Comparison of ENCODE assay signal across 8 cellular contexts in the genomic region with DNA sequence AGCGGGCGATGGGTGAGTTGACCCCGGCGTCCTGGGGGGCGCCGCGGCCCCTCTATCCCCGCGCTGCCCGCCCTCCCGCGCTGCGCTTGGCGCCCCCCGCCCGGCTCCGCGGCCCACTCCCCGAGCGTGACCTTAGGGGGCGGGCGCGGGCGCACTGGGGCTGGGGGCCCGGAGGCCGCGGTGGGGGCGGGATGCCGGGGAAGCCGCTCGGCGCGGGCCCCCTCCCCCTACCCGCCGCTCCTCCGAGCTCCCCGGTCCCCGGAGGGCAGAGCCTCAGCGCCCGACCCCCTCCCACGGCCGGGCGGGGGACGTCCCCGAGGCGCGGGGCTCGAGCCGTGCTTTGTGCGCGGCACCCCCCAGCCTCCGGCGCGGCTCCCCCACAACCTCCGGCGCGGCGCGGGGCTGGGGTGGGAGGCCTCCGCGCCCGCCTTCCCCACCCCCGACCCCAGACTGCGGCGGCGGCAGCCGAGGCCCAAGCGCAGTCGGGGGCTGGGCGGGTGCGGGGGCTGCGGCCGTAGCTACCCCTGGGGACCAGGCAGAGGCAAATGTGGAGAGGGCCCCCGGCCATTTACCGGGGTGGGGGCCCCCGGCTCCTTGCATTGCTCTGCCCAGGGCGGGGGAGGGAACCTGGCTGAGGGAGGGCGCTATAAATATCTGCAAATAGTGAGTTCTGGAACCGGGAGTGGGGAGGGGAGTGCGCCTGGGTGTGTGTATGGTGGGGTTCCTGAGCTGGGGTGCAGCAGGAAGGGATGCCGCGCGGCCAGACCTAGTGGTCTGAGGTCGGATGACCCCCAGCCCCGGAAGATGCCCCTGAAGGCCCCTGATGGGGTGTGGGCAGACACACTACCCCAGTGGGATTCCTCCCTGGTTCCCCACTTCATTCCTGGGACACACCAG. TPM values are rescaled to one million over a fixed set of nuclear protein-coding genes. Genes with fewer than 3 reads are reported as not detected.
A peak's percentile ranks its signal among the peaks of the same experiment; 100 is the strongest.
DNase-seq lines count a peak whose midpoint lies in the region; ATAC-seq and TF ChIP-seq lines count a peak whose summit lies in the region.

No MANE protein-coding gene starts in this region.

- H3K9me3 Mint-ChIP-seq in CD14-positive monocyte (peaks cover 0 to 22% (median 16%) of the 10 kb centered on the region in 7 donors), nephron (no peaks in the 10 kb centered on the region)
- no peaks in the 10 kb centered on the region for H3K9me3 Mint-ChIP-seq in dendritic cell treated with granulocyte-macrophage colony-stimulating factor and Interleukin-4, amounts not matched to agents 40 ng/mL and 50 ng/mL, for 4 days

- H3K36me3 ChIP-seq in IMR-90 (ENCODE audit: control insufficient read depth, insufficient read depth, low read length): no peaks in the 10 kb centered on the region

- H3K4me3 Mint-ChIP-seq in CD14-positive monocyte: peak overlapping the region; percentile 6 to 90
- peak overlapping the region; percentile 30 for H3K4me3 Mint-ChIP-seq in dendritic cell treated with granulocyte-macrophage colony-stimulating factor and Interleukin-4, amounts not matched to agents 40 ng/mL and 50 ng/mL, for 4 days
- H3K4me3 Mint-ChIP-seq in nephron: peak overlapping the region; percentile 91 to 93 (median 92)

- TF ChIP-seq RAD21 in IMR-90 (IDR thresholded peaks at IDR 0.05; ENCODE audit: low read length): no peak

- no peak overlapping the region; the same call in 1 of the 2 replicates for H3K23ac ChIP-seq in IMR-90 (ENCODE audit: low read depth, low read length)

- WGBS in IMR-90 (ENCODE audit: extremely low coverage in 2 of 2, insufficient read length in 1 of 2), 2 experiments: 1% methylated on average over 12 of the region's 85 CpGs; no CpG with 5 or more reads in 1 of the 2 experiments

- no peak overlapping the region for H2BK120ac ChIP-seq in IMR-90 (ENCODE audit: low read depth, low read length)

- H4K91ac ChIP-seq in IMR-90 (ENCODE audit: insufficient read depth, low read depth, low read length): no peak overlapping the region

- H2AFZ ChIP-seq in IMR-90 (replicated peaks; ENCODE audit: low read length, poor library complexity): peak overlapping the region; percentile 56

- no peaks in the 10 kb centered on the region; the same call in 1 of the 2 replicates for H3K9me1 ChIP-seq in IMR-90 (ENCODE audit: insufficient read depth, low read length)

- peaks cover 7 to 8% of the 10 kb centered on the region in 2 donors for H3K36me3 Mint-ChIP-seq in CD14-positive monocyte
- H3K36me3 Mint-ChIP-seq in dendritic cell treated with granulocyte-macrophage colony-stimulating factor and Interleukin-4, amounts not matched to agents 40 ng/mL and 50 ng/mL, for 4 days (ENCODE audit: low read depth): no peaks in the 10 kb centered on the region
- H3K36me3 Mint-ChIP-seq in nephron (ENCODE audit: low read depth): no peaks in the 10 kb centered on the region

- H3K4me2 ChIP-seq in IMR-90 (ENCODE audit: low read depth, low read length): peak overlapping the region; percentile 52; the same call in 1 of the 2 replicates

- no peak overlapping the region for H3K18ac ChIP-seq in IMR-90 (ENCODE audit: low read depth, low read length)

- H3K27ac Mint-ChIP-seq in CD14-positive monocyte (no peak overlapping the region), nephron (peak overlapping the region; percentile 34 to 90 (median 61))
- H3K27ac Mint-ChIP-seq in dendritic cell treated with granulocyte-macrophage colony-stimulating factor and Interleukin-4, amounts not matched to agents 40 ng/mL and 50 ng/mL, for 4 days: no peak overlapping the region

- intact Hi-C loops in CD14-positive monocyte (cut with micrococcal nuclease): no loop called here
- intact Hi-C loops in IMR-90 (cut with micrococcal nuclease): no loop called here
- intact Hi-C loops in dendritic cell treated with granulocyte-macrophage colony-stimulating factor and Interleukin-4, amounts not matched to agents 40 ng/mL and 50 ng/mL, for 4 days (cut with micrococcal nuclease): no loop called here

- BruUV-seq in IMR-90 (replicated peaks; lab: Mats Ljungman, UMichigan): no TSS peak

- H3K56ac ChIP-seq in IMR-90 (ENCODE audit: extremely low read depth, insufficient read depth, low read length): no peak overlapping the region

- dilution Hi-C loops in IMR-90 (cut with HindIII; ENCODE audit: low sequenced_read_pairs, unreplicated experiment): no loop called here

- no peak overlapping the region; the same call in 1 of the 2 replicates for H2AK5ac ChIP-seq in IMR-90 (ENCODE audit: low read depth, low read length)

- DNase-seq in CD14-positive monocyte (ENCODE audit: low spot score): no peak
- DNase-seq in IMR-90: no peak
- DNase-seq in NCI-H1105 (lab: John Stamatoyannopoulos, UW): no peak

- H4K20me1 ChIP-seq in IMR-90 (ENCODE audit: insufficient read depth, low read length): no peaks in the 10 kb centered on the region

- no peak overlapping the region for H3K27ac ChIP-seq in IMR-90 (ENCODE audit: insufficient read depth, low read length)

- TF ChIP-seq POLR2A in IMR-90 (IDR thresholded peaks at IDR 0.05; ENCODE audit: low read depth, low read length): no peak

- ATAC-seq in IMR-90 (ENCODE audit: low read depth) (peak; percentile 35), GM18867 (IDR thresholded peaks at IDR 0.05; ENCODE audit: unreplicated experiment) (no peak), HG03565 (IDR thresholded peaks at IDR 0.05; ENCODE audit: unreplicated experiment) (no peak), HG03354 (IDR thresholded peaks at IDR 0.05; ENCODE audit: poor library complexity, severe bottlenecking, unreplicated experiment) (no peak)

- CTCF ChIA-PET in IMR-90 (lab: Yijun Ruan, JAX): interaction anchor here (0.5 kb wide), 1 partner anchor 28 kb away, joined by 3 read pairs; no protein-coding TSS in a partner anchor

- H3K4me1 Mint-ChIP-seq in CD14-positive monocyte (peaks cover 13% of the 10 kb centered on the region), nephron (peaks cover 46% of the 10 kb centered on the region)
- H3K4me1 Mint-ChIP-seq in dendritic cell treated with granulocyte-macrophage colony-stimulating factor and Interleukin-4, amounts not matched to agents 40 ng/mL and 50 ng/mL, for 4 days (ENCODE audit: low read depth): peaks cover 16% of the 10 kb centered on the region

- TF ChIP-seq CTCF in CD14-positive monocyte (IDR thresholded peaks at IDR 0.05) (no peak), IMR-90 (conservative IDR thresholded peaks at IDR 0.05; ENCODE audit: low read depth, low read length) (no peak), nephron (IDR thresholded peaks at IDR 0.05; ENCODE audit: unreplicated experiment in 3 of 3) (no peak)

- no peak overlapping the region for H2BK15ac ChIP-seq in IMR-90 (ENCODE audit: low read depth, low read length)

- no peak overlapping the region; the same call in 1 of the 2 replicates for H3K14ac ChIP-seq in IMR-90 (replicated peaks; ENCODE audit: low read depth, low read length)

- in situ Hi-C loops in IMR-90 (cut with MboI; ENCODE audit: low sequenced_read_pairs): no loop called here

- H3K4ac ChIP-seq in IMR-90 (ENCODE audit: low read depth, low read length): no peak overlapping the region

- H3K79me1 ChIP-seq in IMR-90 (ENCODE audit: low read depth in 1 of 2, low read length in 2 of 2): no peaks in the 10 kb centered on the region

- peak overlapping the region; percentile 28 for H3K4me3 ChIP-seq in IMR-90 (ENCODE audit: insufficient read depth, low read depth, low read length)

- POLR2A ChIA-PET in IMR-90 (lab: Charles Lee; ENCODE audit: unreplicated experiment): interaction anchor here (0.6 kb wide), 1 partner anchor 72 kb away, joined by 4 read pairs; no protein-coding TSS in a partner anchor

- peaks cover 8% of the 10 kb centered on the region; the same call in 1 of the 2 replicates for H3K4me1 ChIP-seq in IMR-90 (ENCODE audit: control insufficient read depth, insufficient read depth, low read length)

- H3K27me3 Mint-ChIP-seq in CD14-positive monocyte (ENCODE audit: low read depth in 3 of 3) (peaks cover 51 to 66% (median 55%) of the 10 kb centered on the region in 3 donors), nephron (ENCODE audit: low read depth) (peaks cover 11% of the 10 kb centered on the region)
- H3K27me3 Mint-ChIP-seq in dendritic cell treated with granulocyte-macrophage colony-stimulating factor and Interleukin-4, amounts not matched to agents 40 ng/mL and 50 ng/mL, for 4 days: peaks cover 72% of the 10 kb centered on the region

- H3K9ac ChIP-seq in IMR-90 (ENCODE audit: low read depth, low read length): no peak overlapping the region

- no peak overlapping the region for H2BK5ac ChIP-seq in IMR-90 (ENCODE audit: low read depth, low read length, poor library complexity, severe bottlenecking)

- no peak overlapping the region for H2AK9ac ChIP-seq in IMR-90 (replicated peaks; ENCODE audit: low read depth, low read length, poor library complexity)

- no peak overlapping the region for H4K5ac ChIP-seq in IMR-90 (ENCODE audit: low read depth, low read length)

- H3K9me3 ChIP-seq in IMR-90 (ENCODE audit: control insufficient read depth, insufficient read depth, low read length): no peaks in the 10 kb centered on the region

- H2BK20ac ChIP-seq in IMR-90 (ENCODE audit: low read depth, low read length): no peak overlapping the region

- no peak overlapping the region for H4K8ac ChIP-seq in IMR-90 (ENCODE audit: low read depth in 2 of 2, low read length in 2 of 2)

- peaks cover 49% of the 10 kb centered on the region for H3K27me3 ChIP-seq in IMR-90 (ENCODE audit: control insufficient read depth, insufficient read depth, low read length)

TF ChIP-seq in IMR-90, 13 proteins besides CTCF, POLR2A, EP300 and RAD21 (continues in another document):
- no peak for TF ChIP-seq CHD1 (IDR thresholded peaks at IDR 0.05; ENCODE audit: low read depth, low read length)
- TF ChIP-seq RCOR1 (IDR thresholded peaks at IDR 0.05; ENCODE audit: insufficient replicate concordance, low read length): no peak
- no peak; the same call in 1 of the 2 replicates for TF ChIP-seq MAZ (IDR thresholded peaks at IDR 0.05; ENCODE audit: borderline replicate concordance, low read depth, low read length)
- no peak for TF ChIP-seq FOS (IDR thresholded peaks at IDR 0.05; ENCODE audit: low read depth, low read length)
- no peak for TF ChIP-seq SMC3 (IDR thresholded peaks at IDR 0.05; ENCODE audit: low read depth, low read length)

RNA-seq across cellular contexts. Expression of gene MGAT3, which starts 1.0 kb away (rescaled TPM):
- polyA plus RNA-seq in CD14-positive monocyte (not detected), IMR-90 (2012; rRNA removed) (1.1 TPM in 2 replicates)
- total RNA-seq in IMR-90 (2012; rRNA removed): 0.28 and 0.36 TPM in 2 replicates
- 0.38 and 0.99 TPM in 2 replicates for polyA plus RNA-seq in IMR-90 (2012; cell fraction: cytosol; rRNA removed)
- polyA plus RNA-seq in IMR-90 (2012; cell fraction: nucleus; rRNA removed; ENCODE audit: low replicate concordance): 1.0 and 1.5 TPM in 2 replicates

RNA-seq across cellular contexts. Expression of gene MIEF1, which starts 44.3 kb away (rescaled TPM):
- polyA plus RNA-seq in CD14-positive monocyte (10 to 100 TPM; 13.3 to 14.0 TPM), IMR-90 (2012; rRNA removed) (15.0 and 16.9 TPM in 2 replicates)
- total RNA-seq in IMR-90 (2012; rRNA removed): 9.7 and 12.2 TPM in 2 replicates
- polyA plus RNA-seq in IMR-90 (2012; cell fraction: cytosol; rRNA removed): 9.7 and 13.5 TPM in 2 replicates
- 8.6 and 12.3 TPM in 2 replicates for polyA plus RNA-seq in IMR-90 (2012; cell fraction: nucleus; rRNA removed; ENCODE audit: low replicate concordance)

RNA-seq across cellular contexts. Expression of gene TAB1, which starts 58.2 kb away (rescaled TPM):
- 1 to 10 TPM; 3.2 to 3.9 TPM for polyA plus RNA-seq in CD14-positive monocyte
- total RNA-seq in IMR-90 (2012; rRNA removed): 7.2 and 9.9 TPM in 2 replicates
- 18.8 and 26.0 TPM in 2 replicates for polyA plus RNA-seq in IMR-90 (2012; rRNA removed)
- 32.3 and 42.2 TPM in 2 replicates for polyA plus RNA-seq in IMR-90 (2012; cell fraction: cytosol; rRNA removed)
- polyA plus RNA-seq in IMR-90 (2012; cell fraction: nucleus; rRNA removed; ENCODE audit: low replicate concordance): 24.3 and 49.5 TPM in 2 replicates

Comparison
In these comparisons a context has a peak if more than half of its experiments do, and no peak if none do; other contexts are left out.
1. H3K27ac Mint-ChIP-seq: peak in nephron (3 of 3); none in CD14-positive monocyte (0 of 7) and dendritic cell treated with granulocyte-macrophage colony-stimulating factor and Interleukin-4, amounts not matched to agents 40 ng/mL and 50 ng/mL, for 4 days (single experiment).
2. H3K4me3 Mint-ChIP-seq: peak in every context shown above with its lines; median percentile 92 in nephron; 48 in CD14-positive monocyte; 30 in dendritic cell treated with granulocyte-macrophage colony-stimulating factor and Interleukin-4, amounts not matched to agents 40 ng/mL and 50 ng/mL, for 4 days.